8 cellular contexts compared by ENCODE assay signal in genomic region chr16:20740901-20741491, GRCh38.
A peak's percentile ranks its signal among the peaks of the same experiment; 100 is the strongest.
DNase-seq lines count a peak whose midpoint lies in the region; ATAC-seq and TF ChIP-seq lines count a peak whose summit lies in the region.

No MANE protein-coding gene starts in this region.

- peaks cover 31% of the 10 kb centered on the region for H3K4me1 ChIP-seq in OCI-LY3 (ENCODE audit: low read length)
- H3K4me1 ChIP-seq in mucosa of rectum (ENCODE audit: control insufficient read depth in 2 of 2, insufficient read depth in 2 of 2, low read length in 2 of 2), result peaks cover 2 to 12% of the 10 kb centered on the region in 2 donors

- H3K27ac ChIP-seq in OCI-LY3 (ENCODE audit: low read length) (peak overlapping the region; percentile 87), mucosa of rectum (ENCODE audit: low read depth in 2 of 2, low read length in 2 of 2) (peak overlapping the region; percentile 99)

- no peak overlapping the region for H2AFZ ChIP-seq in OCI-LY3 (ENCODE audit: low read depth, low read length)

- H3K9ac ChIP-seq in OCI-LY3 (ENCODE audit: low read length), result peak overlapping the region; percentile 97
- peak overlapping the region; percentile 94 to 99 for H3K9ac ChIP-seq in mucosa of rectum (ENCODE audit: low read depth in 1 of 2, low read length in 2 of 2)

- peak; percentile 90 for ATAC-seq in GM21447 (IDR thresholded peaks at IDR 0.05; ENCODE audit: unreplicated experiment)

- H4K20me1 ChIP-seq in OCI-LY3 (ENCODE audit: insufficient read depth, low read length), result peaks cover 20% of the 10 kb centered on the region

- TF ChIP-seq CTCF in OCI-LY3 (IDR thresholded peaks at IDR 0.05; ENCODE audit: low read depth, low read length), result no peak

- DNase-seq in D341Med (ENCODE audit: low spot score) (peak; percentile 92), HUDEP-2 (lab: John Stamatoyannopoulos, UW; ENCODE audit: unreplicated experiment in 76 of 76) (peak in 70 of 76 experiments; percentile 27 to 88 (median 79)), activated T-cell treated with anti-CD3 and anti-CD28 coated beads for 48 hours (ENCODE audit: low read depth) (peak; percentile 86), erythroblast (lab: John Stamatoyannopoulos, UW) (peak; percentile 93 to 95)
- DNase-seq in stimulated activated CD8-positive, alpha-beta memory T cell treated with anti-CD3 and anti-CD28 coated beads, Interleukin-4, amount 100 ng/mL, for 4 hours (ENCODE audit: low read depth in 2 of 2, low spot score in 1 of 2), result peak; percentile 69 to 86

- peak overlapping the region; percentile 84 for H3K4me2 ChIP-seq in OCI-LY3 (ENCODE audit: low read length)

- TF ChIP-seq POLR2A in erythroblast (IDR thresholded peaks at IDR 0.05; ENCODE audit: low read length), result no peak

- H3K4me3 ChIP-seq in OCI-LY3 (ENCODE audit: low read length) (peak overlapping the region; percentile 99), mucosa of rectum (ENCODE audit: low read length in 2 of 2) (peak overlapping the region; percentile 97 to 98)

- H3K27me3 ChIP-seq in OCI-LY3 (ENCODE audit: low read depth, low read length) (no peaks in the 10 kb centered on the region), mucosa of rectum (ENCODE audit: control insufficient read depth in 2 of 2, insufficient read depth in 2 of 2, low read length in 2 of 2) (no peaks in the 10 kb centered on the region)

- H3K79me2 ChIP-seq in OCI-LY3 (ENCODE audit: low read length), result peaks cover 35% of the 10 kb centered on the region

- H3K9me3 ChIP-seq in OCI-LY3 (ENCODE audit: insufficient read depth, low read length) (no peaks in the 10 kb centered on the region), mucosa of rectum (ENCODE audit: control insufficient read depth in 2 of 2, low read length in 2 of 2) (no peaks in the 10 kb centered on the region)

- H3K36me3 ChIP-seq in OCI-LY3 (replicated peaks; ENCODE audit: low read depth, low read length) (peaks cover 27% of the 10 kb centered on the region), mucosa of rectum (ENCODE audit: control insufficient read depth in 2 of 2, insufficient read depth in 2 of 2, low read length in 2 of 2) (peaks cover 26 to 29% of the 10 kb centered on the region in 2 donors)

Comparison
In these comparisons a context has a peak if more than half of its experiments do, and no peak if none do; other contexts are left out.
1. Peak in every context shown above with its lines: DNase-seq, ATAC-seq, H3K4me3 ChIP-seq and H3K27ac ChIP-seq.